In the genomic region with DNA sequence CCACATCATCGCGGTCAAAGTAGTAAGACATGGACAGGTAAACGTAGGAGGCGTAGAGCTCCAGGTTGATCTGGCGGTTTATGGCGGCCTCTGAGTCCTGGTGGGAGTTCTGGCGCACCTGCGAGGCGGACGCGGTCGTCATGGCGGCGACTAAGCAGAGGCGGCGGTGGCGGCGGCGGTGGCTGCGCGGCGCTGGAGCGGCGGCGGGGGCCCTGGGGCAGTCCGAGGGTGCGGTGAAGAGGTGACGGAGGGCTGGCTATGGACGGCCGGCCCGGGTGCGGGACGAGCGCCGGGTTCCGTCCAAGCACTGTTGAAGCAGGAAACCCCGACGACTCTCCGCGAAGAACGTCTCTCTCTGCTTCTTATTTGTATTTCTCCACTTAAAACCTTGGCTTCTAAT, we compare ENCODE assay signal across 29 cellular contexts.
"Had no signal": no experiment of that assay in that cellular context is flagged by ENCODE, and none has a peak within 500 bp of the region (broad histone marks: within the 10 kb centered on the region; RNA-seq: fewer than 3 reads in every experiment).

No MANE protein-coding gene starts in this region.

- H3K4me1 ChIP-seq: left ventricle myocardium inferior, neural progenitor cell, parathyroid adenoma, right atrium auricular region, right lobe of liver, thyroid gland, transverse colon, upper lobe of left lung, vagina had no signal

- H3K27ac ChIP-seq: left ventricle myocardium inferior, neural progenitor cell, neutrophil, parathyroid adenoma, right atrium auricular region, right lobe of liver, thyroid gland, transverse colon, upper lobe of left lung, vagina had no signal

- H3K4me3 ChIP-seq: left ventricle myocardium inferior, lung, neural progenitor cell, right atrium auricular region, right lobe of liver, smooth muscle cell, thyroid gland, transverse colon, upper lobe of left lung, vagina had no signal

- H3K79me2 ChIP-seq: parathyroid adenoma had no signal

- H3K4me1 Mint-ChIP-seq: immature natural killer cell; naive B cell; natural killer cell; neural progenitor cell; stimulated activated memory B cell treated with anti-CD40 and anti-IgM and Interleukin-4, amounts not matched to agents 10 μg/mL and 1 μg/mL and 100 μg/mL, for 72 hours; stimulated activated naive CD8-positive, alpha-beta T cell treated with anti-CD3 and anti-CD28 coated beads, Interleukin-15, amount 100 ng/mL, for 72 hours had no signal

- H3K9ac ChIP-seq: neural progenitor cell, parathyroid adenoma had no signal

- FAIRE-seq: islet of Langerhans had no signal

- H3K4me3 Mint-ChIP-seq: immature natural killer cell; mesothelial cell of epicardium; naive B cell; natural killer cell; nephron progenitor cell; neural progenitor cell; stimulated activated memory B cell treated with anti-CD40 and anti-IgM and Interleukin-4, amounts not matched to agents 10 μg/mL and 1 μg/mL and 100 μg/mL, for 72 hours; stimulated activated naive CD8-positive, alpha-beta T cell treated with anti-CD3 and anti-CD28 coated beads, Interleukin-15, amount 100 ng/mL, for 72 hours had no signal

- H3K9me3 Mint-ChIP-seq: neural progenitor cell had no signal

- H3K36me3 ChIP-seq: left ventricle myocardium inferior, neural progenitor cell, neutrophil, right atrium auricular region, right lobe of liver, thyroid gland, transverse colon, upper lobe of left lung, vagina had no signal

- H3K4me2 ChIP-seq: neural progenitor cell, smooth muscle cell had no signal

- H3K27me3 Mint-ChIP-seq: naive B cell; stimulated activated memory B cell treated with anti-CD40 and anti-IgM and Interleukin-4, amounts not matched to agents 10 μg/mL and 1 μg/mL and 100 μg/mL, for 72 hours; stimulated activated naive CD8-positive, alpha-beta T cell treated with anti-CD3 and anti-CD28 coated beads, Interleukin-15, amount 100 ng/mL, for 72 hours had no signal

- DNase-seq: hippocampal formation; immature natural killer cell; left ventricle myocardium inferior; mesendoderm; naive B cell; natural killer cell; nephron progenitor cell; occipital lobe; right lobe of liver; stimulated activated CD4-positive, alpha-beta T cell treated with anti-CD3 and anti-CD28 coated beads, Interleukin-1b, Interleukin-23, amount 100 ng/mL, for 48 hours; stimulated activated CD4-positive, alpha-beta T cell treated with anti-CD3 and anti-CD28 coated beads, Interleukin-2, amount 100 ng/mL, for 48 hours; stimulated activated CD4-positive, alpha-beta T cell treated with anti-CD3 and anti-CD28 coated beads, Interleukin-4, amount 100 ng/mL, for 4 hours; stimulated activated CD8-positive, alpha-beta memory T cell treated with anti-CD3 and anti-CD28 coated beads, Interleukin-4, amount 100 ng/mL, for 48 hours; stimulated activated naive CD4-positive, alpha-beta T cell treated with Interleukin-2 at 50 U/mL for 16 hours; stimulated activated naive CD8-positive, alpha-beta T cell treated with anti-CD3 and anti-CD28 coated beads, Interleukin-15, amount 100 ng/mL, for 72 hours; substantia nigra; thyroid gland; transverse colon had no signal

- H3K27ac Mint-ChIP-seq: immature natural killer cell; mesothelial cell of epicardium; naive B cell; natural killer cell; nephron progenitor cell; neural progenitor cell; stimulated activated memory B cell treated with anti-CD40 and anti-IgM and Interleukin-4, amounts not matched to agents 10 μg/mL and 1 μg/mL and 100 μg/mL, for 72 hours; stimulated activated naive CD8-positive, alpha-beta T cell treated with anti-CD3 and anti-CD28 coated beads, Interleukin-15, amount 100 ng/mL, for 72 hours had no signal

- ATAC-seq: natural killer cell; right lobe of liver; stimulated activated memory B cell treated with anti-CD40 and anti-IgM and Interleukin-4, amounts not matched to agents 10 μg/mL and 1 μg/mL and 100 μg/mL, for 72 hours; stimulated activated naive CD8-positive, alpha-beta T cell treated with anti-CD3 and anti-CD28 coated beads, Interleukin-15, amount 100 ng/mL, for 72 hours had no signal

- H3K9me3 ChIP-seq: neutrophil, right lobe of liver, thyroid gland, vagina had no signal

- H3K36me3 Mint-ChIP-seq: immature natural killer cell; neural progenitor cell; stimulated activated memory B cell treated with anti-CD40 and anti-IgM and Interleukin-4, amounts not matched to agents 10 μg/mL and 1 μg/mL and 100 μg/mL, for 72 hours had no signal

- H3K27me3 ChIP-seq: neural progenitor cell, neutrophil, right atrium auricular region, right lobe of liver, thyroid gland, transverse colon, upper lobe of left lung, vagina had no signal

- H2AFZ ChIP-seq: neural progenitor cell, parathyroid adenoma had no signal
